In the genomic region with DNA sequence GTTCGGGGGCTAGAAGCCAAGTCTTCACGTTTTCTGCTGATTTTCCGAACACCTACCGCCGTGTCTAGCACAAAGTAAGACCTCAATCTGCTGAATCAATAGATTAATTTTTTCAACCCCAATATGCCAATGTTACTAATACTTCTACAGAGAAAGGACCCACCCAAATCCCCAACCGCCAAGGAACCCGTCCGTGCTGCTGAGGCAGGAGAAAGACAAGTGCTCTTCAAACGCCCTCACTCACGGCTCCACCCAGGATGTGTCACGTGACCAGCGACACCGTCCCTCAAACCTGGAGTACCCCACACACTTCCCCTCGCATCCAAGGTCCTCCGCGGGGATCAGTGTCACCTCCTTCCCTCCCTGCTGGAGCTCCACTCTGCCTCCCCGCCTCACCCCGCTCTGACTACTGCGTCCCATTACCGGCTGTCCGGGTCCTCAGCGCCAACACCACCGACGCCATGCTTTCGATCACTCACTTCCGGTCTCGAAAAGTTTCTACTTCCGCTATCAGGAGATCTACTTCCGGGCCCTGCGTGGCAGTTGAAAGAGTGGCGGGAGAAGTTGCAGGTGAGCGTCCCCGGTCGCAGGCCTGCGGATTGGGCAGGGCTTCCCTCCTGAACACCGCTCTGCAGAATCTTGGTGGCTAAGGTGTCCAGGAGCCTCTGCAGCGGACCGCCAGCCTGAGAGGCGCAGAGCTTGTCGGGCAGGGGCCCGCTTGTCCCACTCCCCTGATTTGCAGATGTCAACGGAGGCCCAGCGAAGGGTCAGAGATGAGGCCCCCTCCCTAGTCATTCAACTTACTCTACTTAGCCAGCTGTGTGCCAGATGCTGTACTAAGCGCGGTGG, we compare ENCODE assay signal across 1 cellular context.
A peak's percentile ranks its signal among the peaks of the same experiment; 100 is the strongest.
TF ChIP-seq lines count a peak whose summit lies in the region.

A gene with protein sequence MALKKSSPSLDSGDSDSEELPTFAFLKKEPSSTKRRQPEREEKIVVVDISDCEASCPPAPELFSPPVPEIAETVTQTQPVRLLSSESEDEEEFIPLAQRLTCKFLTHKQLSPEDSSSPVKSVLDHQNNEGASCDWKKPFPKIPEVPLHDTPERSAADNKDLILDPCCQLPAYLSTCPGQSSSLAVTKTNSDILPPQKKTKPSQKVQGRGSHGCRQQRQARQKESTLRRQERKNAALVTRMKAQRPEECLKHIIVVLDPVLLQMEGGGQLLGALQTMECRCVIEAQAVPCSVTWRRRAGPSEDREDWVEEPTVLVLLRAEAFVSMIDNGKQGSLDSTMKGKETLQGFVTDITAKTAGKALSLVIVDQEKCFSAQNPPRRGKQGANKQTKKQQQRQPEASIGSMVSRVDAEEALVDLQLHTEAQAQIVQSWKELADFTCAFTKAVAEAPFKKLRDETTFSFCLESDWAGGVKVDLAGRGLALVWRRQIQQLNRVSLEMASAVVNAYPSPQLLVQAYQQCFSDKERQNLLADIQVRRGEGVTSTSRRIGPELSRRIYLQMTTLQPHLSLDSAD (plus strand): TSS at position 522 of the 849 bp plus-strand sequence. CDS start 1,980 bp downstream, outside the sequence.
MRPL27 (minus strand) TSS at position 477 of the 849 bp plus-strand sequence; CDS start at position 463, 14 bp downstream.

TF ChIP-seq in K562, 482 proteins besides CTCF, POLR2A, EP300 and RAD21 (continued from another document and continues in another):
- TF ChIP-seq, protein P1, sequence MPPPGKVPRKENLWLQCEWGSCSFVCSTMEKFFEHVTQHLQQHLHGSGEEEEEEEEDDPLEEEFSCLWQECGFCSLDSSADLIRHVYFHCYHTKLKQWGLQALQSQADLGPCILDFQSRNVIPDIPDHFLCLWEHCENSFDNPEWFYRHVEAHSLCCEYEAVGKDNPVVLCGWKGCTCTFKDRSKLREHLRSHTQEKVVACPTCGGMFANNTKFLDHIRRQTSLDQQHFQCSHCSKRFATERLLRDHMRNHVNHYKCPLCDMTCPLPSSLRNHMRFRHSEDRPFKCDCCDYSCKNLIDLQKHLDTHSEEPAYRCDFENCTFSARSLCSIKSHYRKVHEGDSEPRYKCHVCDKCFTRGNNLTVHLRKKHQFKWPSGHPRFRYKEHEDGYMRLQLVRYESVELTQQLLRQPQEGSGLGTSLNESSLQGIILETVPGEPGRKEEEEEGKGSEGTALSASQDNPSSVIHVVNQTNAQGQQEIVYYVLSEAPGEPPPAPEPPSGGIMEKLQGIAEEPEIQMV (tag; conservative IDR thresholded peaks at IDR 0.05; ENCODE audit: low read depth) = no peak
- TF ChIP-seq ZNF134 (CRISPR knock-in tag; conservative IDR thresholded peaks at IDR 0.05) (0 out of 2 replicates have a peak, but pooled peaks have one; percentile 13), ZNF311 (CRISPR knock-in tag; IDR thresholded peaks at IDR 0.05) (0 out of 2 replicates have a peak, but pooled peaks have one; percentile 44), TFE3 (CRISPR knock-in tag; IDR thresholded peaks at IDR 0.05) (peak; percentile 99), NBN (IDR thresholded peaks at IDR 0.05; ENCODE audit: low read depth) (peak; percentile 83; the same call in 1 of the 2 replicates), FOXM1 (IDR thresholded peaks at IDR 0.05; ENCODE audit: low read depth) (no peak), FOXM1 (CRISPR knock-in tag; IDR thresholded peaks at IDR 0.05; ENCODE audit: low read depth) (peak; percentile 78; the same call in 1 of the 2 replicates), MAFK (IDR thresholded peaks at IDR 0.05; ENCODE audit: low read length) (no peak), ZC3H8 (IDR thresholded peaks at IDR 0.05) (no peak), ZNF217 (CRISPR knock-in tag; IDR thresholded peaks at IDR 0.05) (no peak), NEUROD1 (IDR thresholded peaks at IDR 0.05; ENCODE audit: borderline replicate concordance, low read depth, low read length, partially characterized antibody) (peak; percentile 56), SMARCA4 (IDR thresholded peaks at IDR 0.05) (peak; percentile 38; the same call in 1 of the 2 replicates), HLTF (IDR thresholded peaks at IDR 0.05) (peak; percentile 81; the same call in 1 of the 2 replicates), ZBTB17 (CRISPR knock-in tag; IDR thresholded peaks at IDR 0.05) (peak; percentile 78), ZNF384 (IDR thresholded peaks at IDR 0.05; ENCODE audit: low read depth, low read length) (no peak), NFRKB (IDR thresholded peaks at IDR 0.05; ENCODE audit: low read depth) (peak; percentile 98), FOXK1 (CRISPR knock-in tag; IDR thresholded peaks at IDR 0.05; ENCODE audit: borderline replicate concordance) (peak; percentile 89), RNF219 (CRISPR knock-in tag; IDR thresholded peaks at IDR 0.05) (no peak), E2F3 (CRISPR knock-in tag; IDR thresholded peaks at IDR 0.05) (peak; percentile 90), RUNX1 (IDR thresholded peaks at IDR 0.05; ENCODE audit: low read depth) (no peak), PTRF (tag; IDR thresholded peaks at IDR 0.05) (no peak), BCOR (IDR thresholded peaks at IDR 0.05) (peak; percentile 42; the same call in 1 of the 2 replicates), HMG20A (CRISPR knock-in tag; conservative IDR thresholded peaks at IDR 0.05) (no peak), CBFA2T2 (conservative IDR thresholded peaks at IDR 0.05) (peak; percentile 98), TGIF2 (CRISPR knock-in tag; IDR thresholded peaks at IDR 0.05) (no peak), PPARD (CRISPR knock-in tag; IDR thresholded peaks at IDR 0.05) (no peak), THAP12 (CRISPR knock-in tag; IDR thresholded peaks at IDR 0.05) (no peak; the same call in 1 of the 2 replicates), ELF4 (CRISPR knock-in tag; IDR thresholded peaks at IDR 0.05) (peak; percentile 98), ATF7 (IDR thresholded peaks at IDR 0.05) (peak; percentile 86), FOS (IDR thresholded peaks at IDR 0.05; ENCODE audit: extremely low read depth, insufficient read length) (no peak), SPI1 (IDR thresholded peaks at IDR 0.05; ENCODE audit: borderline replicate concordance, low read depth, low read length) (peak; percentile 55; the same call in 1 of the 2 replicates), PHB (CRISPR knock-in tag; IDR thresholded peaks at IDR 0.05) (0 out of 2 replicates have a peak, but pooled peaks have one; percentile 11), ID3 (CRISPR knock-in tag; IDR thresholded peaks at IDR 0.05) (no peak), ID3 (tag; IDR thresholded peaks at IDR 0.05) (peak; percentile 87), CXXC5 (CRISPR knock-in tag; IDR thresholded peaks at IDR 0.05) (peak; percentile 89), SUPT5H (IDR thresholded peaks at IDR 0.05) (peak; percentile 98), PHF8 (IDR thresholded peaks at IDR 0.05; ENCODE audit: borderline replicate concordance, low read length) (peak; percentile 100), FOXK2 (conservative IDR thresholded peaks at IDR 0.05 in 1 of 2, IDR thresholded peaks at IDR 0.05 in 1 of 2; ENCODE audit: low read depth in 2 of 2) (peak; percentile 92 to 95), MTA3 (IDR thresholded peaks at IDR 0.05; ENCODE audit: borderline replicate concordance) (peak; percentile 83), ZNF232 (CRISPR knock-in tag; IDR thresholded peaks at IDR 0.05) (0 out of 2 replicates have a peak, but pooled peaks have one; percentile 52), DACH1 (IDR thresholded peaks at IDR 0.05; ENCODE audit: partially characterized antibody) (peak; percentile 40), TAF1 (IDR thresholded peaks at IDR 0.05; ENCODE audit: control insufficient read depth, extremely low read depth, insufficient read depth, low read length, severe bottlenecking) (peak; percentile 95)
- TF ChIP-seq, protein P2, sequence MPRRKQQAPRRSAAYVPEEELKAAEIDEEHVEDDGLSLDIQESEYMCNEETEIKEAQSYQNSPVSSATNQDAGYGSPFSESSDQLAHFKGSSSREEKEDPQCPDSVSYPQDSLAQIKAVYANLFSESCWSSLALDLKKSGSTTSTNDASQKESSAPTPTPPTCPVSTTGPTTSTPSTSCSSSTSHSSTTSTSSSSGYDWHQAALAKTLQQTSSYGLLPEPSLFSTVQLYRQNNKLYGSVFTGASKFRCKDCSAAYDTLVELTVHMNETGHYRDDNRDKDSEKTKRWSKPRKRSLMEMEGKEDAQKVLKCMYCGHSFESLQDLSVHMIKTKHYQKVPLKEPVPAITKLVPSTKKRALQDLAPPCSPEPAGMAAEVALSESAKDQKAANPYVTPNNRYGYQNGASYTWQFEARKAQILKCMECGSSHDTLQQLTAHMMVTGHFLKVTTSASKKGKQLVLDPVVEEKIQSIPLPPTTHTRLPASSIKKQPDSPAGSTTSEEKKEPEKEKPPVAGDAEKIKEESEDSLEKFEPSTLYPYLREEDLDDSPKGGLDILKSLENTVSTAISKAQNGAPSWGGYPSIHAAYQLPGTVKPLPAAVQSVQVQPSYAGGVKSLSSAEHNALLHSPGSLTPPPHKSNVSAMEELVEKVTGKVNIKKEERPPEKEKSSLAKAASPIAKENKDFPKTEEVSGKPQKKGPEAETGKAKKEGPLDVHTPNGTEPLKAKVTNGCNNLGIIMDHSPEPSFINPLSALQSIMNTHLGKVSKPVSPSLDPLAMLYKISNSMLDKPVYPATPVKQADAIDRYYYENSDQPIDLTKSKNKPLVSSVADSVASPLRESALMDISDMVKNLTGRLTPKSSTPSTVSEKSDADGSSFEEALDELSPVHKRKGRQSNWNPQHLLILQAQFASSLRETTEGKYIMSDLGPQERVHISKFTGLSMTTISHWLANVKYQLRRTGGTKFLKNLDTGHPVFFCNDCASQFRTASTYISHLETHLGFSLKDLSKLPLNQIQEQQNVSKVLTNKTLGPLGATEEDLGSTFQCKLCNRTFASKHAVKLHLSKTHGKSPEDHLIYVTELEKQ (CRISPR knock-in tag; IDR thresholded peaks at IDR 0.05) = 0 out of 2 replicates have a peak, but pooled peaks have one; percentile 19
- TF ChIP-seq, protein P3, sequence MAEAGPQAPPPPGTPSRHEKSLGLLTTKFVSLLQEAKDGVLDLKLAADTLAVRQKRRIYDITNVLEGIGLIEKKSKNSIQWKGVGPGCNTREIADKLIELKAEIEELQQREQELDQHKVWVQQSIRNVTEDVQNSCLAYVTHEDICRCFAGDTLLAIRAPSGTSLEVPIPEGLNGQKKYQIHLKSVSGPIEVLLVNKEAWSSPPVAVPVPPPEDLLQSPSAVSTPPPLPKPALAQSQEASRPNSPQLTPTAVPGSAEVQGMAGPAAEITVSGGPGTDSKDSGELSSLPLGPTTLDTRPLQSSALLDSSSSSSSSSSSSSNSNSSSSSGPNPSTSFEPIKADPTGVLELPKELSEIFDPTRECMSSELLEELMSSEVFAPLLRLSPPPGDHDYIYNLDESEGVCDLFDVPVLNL (CRISPR knock-in tag; IDR thresholded peaks at IDR 0.05; ENCODE audit: low read depth) = peak; percentile 86; the same call in 1 of the 2 replicates
- TF ChIP-seq, protein P4, sequence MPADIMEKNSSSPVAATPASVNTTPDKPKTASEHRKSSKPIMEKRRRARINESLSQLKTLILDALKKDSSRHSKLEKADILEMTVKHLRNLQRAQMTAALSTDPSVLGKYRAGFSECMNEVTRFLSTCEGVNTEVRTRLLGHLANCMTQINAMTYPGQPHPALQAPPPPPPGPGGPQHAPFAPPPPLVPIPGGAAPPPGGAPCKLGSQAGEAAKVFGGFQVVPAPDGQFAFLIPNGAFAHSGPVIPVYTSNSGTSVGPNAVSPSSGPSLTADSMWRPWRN (IDR thresholded peaks at IDR 0.05; ENCODE audit: low read depth) = 0 out of 2 replicates have a peak, but pooled peaks have one; percentile 24
